In genomic region chr18:45749918-45750689, GRCh38 we compare ENCODE assay signal across 21 cellular contexts. TPM values are rescaled to one million over a fixed set of nuclear protein-coding genes. Genes with fewer than 3 reads are reported as not detected.
DNase-seq lines count a peak whose midpoint lies in the region; ATAC-seq, FAIRE-seq and TF ChIP-seq lines count a peak whose summit lies in the region.
"Had no signal": no experiment of that assay in that cellular context is flagged by ENCODE, and none has a peak within 500 bp of the region (broad histone marks: within the 10 kb centered on the region; RNA-seq: fewer than 3 reads in every experiment).

No MANE protein-coding gene starts in this region.

- TF ChIP-seq CTCF in body of pancreas (IDR thresholded peaks at IDR 0.05), result no peak

- no peak overlapping the region for H3K4me3 ChIP-seq in BLaER1 treated with 17β-estradiol and CSF1 and Interleukin-3, amounts not matched to agents 10 nM and 100 nM
- H3K4me3 ChIP-seq in body of pancreas, result no peak overlapping the region
- H3K4me3 ChIP-seq in effector memory CD4-positive, alpha-beta T cell (ENCODE audit: insufficient read depth, low read depth, low read length, poor library complexity, severe bottlenecking), result no peak overlapping the region
- H3K4me3 ChIP-seq: gastroesophageal sphincter, spleen had no signal

- H3K27ac ChIP-seq in BLaER1 treated with 17β-estradiol and CSF1 and Interleukin-3, amounts not matched to agents 10 nM and 100 nM, result no peak overlapping the region
- H3K27ac ChIP-seq in body of pancreas, result peak overlapping the region in 2 of 4 donors; percentile 48 to 51
- no peak overlapping the region for H3K27ac ChIP-seq in effector memory CD4-positive, alpha-beta T cell (ENCODE audit: insufficient read depth, low read length, poor library complexity, severe bottlenecking)
- H3K27ac ChIP-seq: gastroesophageal sphincter, spleen, WERI-Rb-1 had no signal

- DNase-seq in body of pancreas (no peak), COLO829 (ENCODE audit: low spot score) (no peak), H54 (ENCODE audit: insufficient read length, low spot score) (no peak)
- DNase-seq in effector memory CD4-positive, alpha-beta T cell, result no peak
- DNase-seq: activated effector memory CD4-positive, alpha-beta T cell treated with Interleukin-2 at 50 U/mL for 16 hours; anterior cingulate cortex; GDM1; left ventricle myocardium superior; naive B cell; NCI-H187; RPMI8226; spleen; T-cell; WERI-Rb-1 had no signal

- ATAC-seq in GM18909 (IDR thresholded peaks at IDR 0.05; ENCODE audit: poor library complexity, unreplicated experiment) (peak; percentile 78), HG03175 (IDR thresholded peaks at IDR 0.05; ENCODE audit: unreplicated experiment) (peak; percentile 67), body of pancreas (peak; percentile 31), HG03108 (IDR thresholded peaks at IDR 0.05; ENCODE audit: unreplicated experiment) (no peak)
- ATAC-seq: gastroesophageal sphincter, left ventricle myocardium superior, T-cell had no signal

- FAIRE-seq in H54 (lab: Jason Lieb, UNC), result no peak
- FAIRE-seq: colon, HTR-8/SVneo had no signal

- no peak for TF ChIP-seq POLR2A in body of pancreas (IDR thresholded peaks at IDR 0.05)
- no peak for TF ChIP-seq POLR2A in H54 (IDR thresholded peaks at IDR 0.05; ENCODE audit: low read depth, low read length)

- H3K36me3 ChIP-seq in BLaER1 treated with 17β-estradiol and CSF1 and Interleukin-3, amounts not matched to agents 10 nM and 100 nM, result no peaks in the 10 kb centered on the region
- no peaks in the 10 kb centered on the region for H3K36me3 ChIP-seq in body of pancreas (replicated peaks in 1 of 2; ENCODE audit: insufficient read depth in 1 of 2, low read depth in 2 of 2)
- H3K36me3 ChIP-seq in effector memory CD4-positive, alpha-beta T cell (ENCODE audit: control insufficient read depth, insufficient read depth, low read length), result no peaks in the 10 kb centered on the region
- H3K36me3 ChIP-seq: gastroesophageal sphincter, spleen, WERI-Rb-1 had no signal

- peak overlapping the region; percentile 22 to 79 (median 52); a peak in 21 of 22 replicates for H3K4me2 ChIP-seq in BLaER1 treated with 17β-estradiol and CSF1 and Interleukin-3, amounts not matched to agents 10 nM and 100 nM

- H3K9me3 ChIP-seq in BLaER1 treated with 17β-estradiol and CSF1 and Interleukin-3, amounts not matched to agents 10 nM and 100 nM (replicated peaks in 1 of 11), result peaks cover 0 to 14% (median 1%) of the 10 kb centered on the region in 11 experiments; a peak in 7 of 22 replicates
- H3K9me3 ChIP-seq in body of pancreas, result no peaks in the 10 kb centered on the region
- H3K9me3 ChIP-seq in effector memory CD4-positive, alpha-beta T cell (ENCODE audit: control insufficient read depth, low read length), result no peaks in the 10 kb centered on the region
- H3K9me3 ChIP-seq: gastroesophageal sphincter, spleen had no signal

- intact Hi-C loops in body of pancreas (cut with DNase I), result no loop called here

- H3K4me1 ChIP-seq in BLaER1 treated with 17β-estradiol and CSF1 and Interleukin-3, amounts not matched to agents 10 nM and 100 nM, result peaks cover 32 to 69% (median 51%) of the 10 kb centered on the region in 10 experiments
- peaks cover 19% of the 10 kb centered on the region for H3K4me1 ChIP-seq in body of pancreas
- H3K4me1 ChIP-seq in effector memory CD4-positive, alpha-beta T cell (ENCODE audit: control insufficient read depth, insufficient read depth, low read length, poor library complexity, severe bottlenecking), result no peaks in the 10 kb centered on the region
- H3K4me1 ChIP-seq: gastroesophageal sphincter had no signal

- H3K27me3 ChIP-seq in BLaER1 treated with 17β-estradiol and CSF1 and Interleukin-3, amounts not matched to agents 10 nM and 100 nM, result peaks cover 0 to 24% (median 13%) of the 10 kb centered on the region in 11 experiments; a peak in 12 of 22 replicates
- H3K27me3 ChIP-seq in body of pancreas, result no peaks in the 10 kb centered on the region
- no peaks in the 10 kb centered on the region for H3K27me3 ChIP-seq in effector memory CD4-positive, alpha-beta T cell (replicated peaks; ENCODE audit: control insufficient read depth, insufficient read depth, low read length, poor library complexity, severe bottlenecking)

- no peak overlapping the region for H3K9ac ChIP-seq in BLaER1 treated with 17β-estradiol and CSF1 and Interleukin-3, amounts not matched to agents 10 nM and 100 nM

- WGBS in body of pancreas, 2 donors, result 32 to 49% methylated on average over 6 of the region's 6 CpGs

- H4K20me1 ChIP-seq in BLaER1 treated with 17β-estradiol and CSF1 and Interleukin-3, amounts not matched to agents 10 nM and 100 nM, result no peaks in the 10 kb centered on the region

RNA-seq across cellular contexts. Expression of gene SLC14A1, which starts 26.1 kb away (rescaled TPM):
- 10 to 100 TPM in 1 of 2 donors, 1 to 10 TPM in 1; 3.6 to 12.5 TPM for total RNA-seq in body of pancreas
